ENCODE assay signal across 12 cellular contexts in the genomic region with DNA sequence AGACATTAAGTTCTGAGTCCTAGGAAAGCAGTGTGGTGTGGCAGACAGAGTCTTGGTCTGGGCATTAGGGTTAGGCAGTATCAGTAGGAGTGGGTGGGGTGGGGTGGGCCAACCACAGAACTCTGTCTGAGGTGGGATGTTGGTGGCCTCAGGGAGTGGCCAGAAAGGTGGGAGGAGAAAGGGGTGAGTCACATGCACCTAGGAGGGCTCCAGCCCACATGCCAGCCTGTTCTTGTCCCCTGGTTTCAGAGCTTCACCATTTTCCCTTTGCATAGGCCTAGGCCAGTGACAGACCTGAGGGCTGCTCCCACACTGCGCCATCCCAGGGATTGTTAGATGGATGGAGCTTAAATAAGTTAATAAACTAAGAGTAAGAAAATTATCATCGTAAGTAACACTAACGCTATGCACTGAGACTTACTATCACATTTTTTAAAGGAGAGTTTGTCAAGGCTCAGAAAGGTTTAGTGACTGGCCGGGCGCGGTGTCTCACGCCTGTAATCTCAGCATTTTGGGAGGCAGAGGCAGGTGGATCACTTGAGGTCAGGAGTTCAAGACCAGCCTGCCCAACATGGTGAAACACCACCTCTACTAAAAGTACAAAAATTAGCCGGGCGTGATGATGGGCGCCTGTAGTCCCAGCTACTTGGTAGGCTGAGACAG. TPM values are rescaled to one million over a fixed set of nuclear protein-coding genes. Genes with fewer than 3 reads are reported as not detected.
A peak's percentile ranks its signal among the peaks of the same experiment; 100 is the strongest.
DNase-seq lines count a peak whose midpoint lies in the region; ATAC-seq and TF ChIP-seq lines count a peak whose summit lies in the region.
"Had no signal": no experiment of that assay in that cellular context is flagged by ENCODE, and none has a peak within 500 bp of the region (broad histone marks: within the 10 kb centered on the region; RNA-seq: fewer than 3 reads in every experiment).

No MANE protein-coding gene starts in this region.

- CTCF ChIA-PET in activated B cell treated with CpG ODN at 0.5 μM for 24 hours (lab: Charles Lee): interaction anchor here (0.6 to 4.1 kb wide), 25 partner anchors 10 to 1074 kb away, joined by 3 to 46 read pairs (median 3); a partner anchor contains a TSS

- peak; percentile 4 to 12 for ATAC-seq in activated T-cell treated with anti-CD3 and anti-CD28 coated beads, Interleukin-2, amount 50 U/mL, for 72 hours (replicated peaks in 1 of 2)
- ATAC-seq in activated B cell treated with CpG ODN at 0.5 μM for 24 hours (ENCODE audit: low read depth): no peak
- no peak for ATAC-seq in stimulated activated naive CD8-positive, alpha-beta T cell treated with anti-CD3 and anti-CD28 coated beads, Interleukin-15, amount 100 ng/mL, for 72 hours

- H3K4me1 ChIP-seq in iPS-20b (ENCODE audit: insufficient read depth, low read length) (peaks cover 24% of the 10 kb centered on the region), ovary (ENCODE audit: insufficient read depth) (peaks cover 10% of the 10 kb centered on the region)

- no peak overlapping the region for H3K9ac ChIP-seq in iPS-20b (ENCODE audit: low read depth, low read length)

- H3K4me3 Mint-ChIP-seq in activated T-cell treated with anti-CD3 and anti-CD28 coated beads, Interleukin-2, amount 50 U/mL, for 72 hours: peak overlapping the region; percentile 79 to 83
- H3K4me3 Mint-ChIP-seq in activated B cell treated with CpG ODN at 0.5 μM for 24 hours: peak overlapping the region; percentile 38
- peak overlapping the region; percentile 81 to 83 for H3K4me3 Mint-ChIP-seq in stimulated activated naive CD8-positive, alpha-beta T cell treated with anti-CD3 and anti-CD28 coated beads, Interleukin-15, amount 100 ng/mL, for 72 hours

- intact Hi-C loops in activated B cell treated with CpG ODN at 0.5 μM for 24 hours (cut with micrococcal nuclease): loop anchor here (1.0 to 10.0 kb wide), 8 partner anchors 123 to 1002 kb away; a partner anchor contains a TSS
- intact Hi-C loops in ovary (cut with DNase I): loop anchor here in 2 of 4 donors (5.0 kb wide), 3 partner anchors 120 to 170 kb away; a partner anchor contains a TSS

- TF ChIP-seq POLR2A in ovary (IDR thresholded peaks at IDR 0.05): no peak

- no peak for TF ChIP-seq CTCF in activated B cell treated with CpG ODN at 0.5 μM for 24 hours (IDR thresholded peaks at IDR 0.05)
- no peak for TF ChIP-seq CTCF in ovary (IDR thresholded peaks at IDR 0.05)

- no peaks in the 10 kb centered on the region for H3K27me3 Mint-ChIP-seq in activated T-cell treated with anti-CD3 and anti-CD28 coated beads, Interleukin-2, amount 50 U/mL, for 72 hours (ENCODE audit: low read depth)
- H3K27me3 Mint-ChIP-seq in activated B cell treated with CpG ODN at 0.5 μM for 24 hours: no peaks in the 10 kb centered on the region
- H3K27me3 Mint-ChIP-seq in stimulated activated naive CD8-positive, alpha-beta T cell treated with anti-CD3 and anti-CD28 coated beads, Interleukin-15, amount 100 ng/mL, for 72 hours: peaks cover 29% of the 10 kb centered on the region

- no peak overlapping the region for H3K27ac ChIP-seq in iPS-20b (ENCODE audit: low read length)
- no peak overlapping the region for H3K27ac ChIP-seq in ovary
- H3K27ac ChIP-seq: cardiac muscle cell, neutrophil had no signal

- peaks cover 28% of the 10 kb centered on the region for H3K4me1 Mint-ChIP-seq in activated T-cell treated with anti-CD3 and anti-CD28 coated beads, Interleukin-2, amount 50 U/mL, for 72 hours (ENCODE audit: low read depth)
- peaks cover 22% of the 10 kb centered on the region for H3K4me1 Mint-ChIP-seq in activated B cell treated with CpG ODN at 0.5 μM for 24 hours
- peaks cover 41% of the 10 kb centered on the region for H3K4me1 Mint-ChIP-seq in stimulated activated naive CD8-positive, alpha-beta T cell treated with anti-CD3 and anti-CD28 coated beads, Interleukin-15, amount 100 ng/mL, for 72 hours

- DNase-seq in activated T-cell treated with anti-CD3 and anti-CD28 coated beads, Interleukin-2, amount 50 U/mL, for 72 hours: peak in 1 of 2 donors; percentile 26
- DNase-seq in activated T-cell treated with anti-CD3 and anti-CD28 coated beads for 4 hours (no peak), activated B cell treated with CpG ODN at 0.5 μM for 24 hours (no peak), ovary (no peak), NCI-H226 (no peak)
- DNase-seq in stimulated activated naive CD8-positive, alpha-beta T cell treated with anti-CD3 and anti-CD28 coated beads, Interleukin-15, amount 100 ng/mL, for 72 hours: no peak
- DNase-seq in stimulated activated CD4-positive, alpha-beta T cell treated with anti-CD3 and anti-CD28 coated beads, Interleukin-2, amount 100 ng/mL, for 24 hours: no peak
- DNase-seq: NCI-H2081 treated with DMSO at 0.1 percent for 48 hours had no signal

- peaks cover 9% of the 10 kb centered on the region for H3K27me3 ChIP-seq in iPS-20b (ENCODE audit: insufficient read depth, low read length)
- H3K27me3 ChIP-seq in ovary: no peaks in the 10 kb centered on the region

- 90 to 96% (median 95%) methylated on average over 10 of the region's 10 CpGs for WGBS in ovary, 3 donors

- no peak for TF ChIP-seq EP300 in ovary (IDR thresholded peaks at IDR 0.05)

- H3K36me3 ChIP-seq in iPS-20b (ENCODE audit: insufficient read depth, low read depth, low read length) (no peaks in the 10 kb centered on the region), ovary (no peaks in the 10 kb centered on the region)
- H3K36me3 ChIP-seq: cardiac muscle cell, neutrophil had no signal

- POLR2A ChIA-PET in activated B cell treated with CpG ODN at 0.5 μM for 24 hours (lab: Charles Lee): interaction anchor here (0.7 to 2.2 kb wide), 6 partner anchors 20 to 129 kb away, joined by 3 to 17 read pairs (median 10); a partner anchor contains a TSS

- no peaks in the 10 kb centered on the region for H3K9me3 Mint-ChIP-seq in activated T-cell treated with anti-CD3 and anti-CD28 coated beads, Interleukin-2, amount 50 U/mL, for 72 hours
- no peaks in the 10 kb centered on the region for H3K9me3 Mint-ChIP-seq in activated B cell treated with CpG ODN at 0.5 μM for 24 hours
- H3K9me3 Mint-ChIP-seq in stimulated activated naive CD8-positive, alpha-beta T cell treated with anti-CD3 and anti-CD28 coated beads, Interleukin-15, amount 100 ng/mL, for 72 hours: no peaks in the 10 kb centered on the region

- H3K4me3 ChIP-seq in iPS-20b (ENCODE audit: low read length) (peak overlapping the region; percentile 69; the same call in 1 of the 2 replicates), ovary (no peak overlapping the region)

- no peaks in the 10 kb centered on the region for H3K36me3 Mint-ChIP-seq in activated T-cell treated with anti-CD3 and anti-CD28 coated beads, Interleukin-2, amount 50 U/mL, for 72 hours (ENCODE audit: insufficient read depth in 2 of 2)
- H3K36me3 Mint-ChIP-seq in activated B cell treated with CpG ODN at 0.5 μM for 24 hours (ENCODE audit: low read depth): no peaks in the 10 kb centered on the region

- no peak overlapping the region for H3K27ac Mint-ChIP-seq in activated T-cell treated with anti-CD3 and anti-CD28 coated beads, Interleukin-2, amount 50 U/mL, for 72 hours
- no peak overlapping the region for H3K27ac Mint-ChIP-seq in activated B cell treated with CpG ODN at 0.5 μM for 24 hours
- peak overlapping the region in 1 of 2 donors; percentile 76 for H3K27ac Mint-ChIP-seq in stimulated activated naive CD8-positive, alpha-beta T cell treated with anti-CD3 and anti-CD28 coated beads, Interleukin-15, amount 100 ng/mL, for 72 hours

- H3K9me3 ChIP-seq in iPS-20b (ENCODE audit: insufficient read depth, low read depth, low read length) (no peaks in the 10 kb centered on the region), ovary (no peaks in the 10 kb centered on the region)
- H3K9me3 ChIP-seq: neutrophil had no signal

RNA-seq across cellular contexts. Expression of a gene that starts 33.8 kb away (rescaled TPM):
- not detected for total RNA-seq in activated T-cell treated with anti-CD3 and anti-CD28 coated beads, Interleukin-2, amount 50 U/mL, for 72 hours
- 7.2 and 8.1 TPM in 2 replicates for total RNA-seq in activated B cell treated with CpG ODN at 0.5 μM for 24 hours
- 1 to 10 TPM in 1 of 7 donors, under 1 TPM in 4, not detected in 2; 0.48 to 1.8 (median 0.65) TPM for total RNA-seq in ovary
- 10 to 100 TPM in 1 of 2 donors, under 1 TPM in 1; 0.61 to 10.3 TPM for polyA plus RNA-seq in ovary
- total RNA-seq: fibroblast of lung had no signal
- polyA plus RNA-seq: fibroblast of lung had no signal

Comparison
In these comparisons a context has a peak if more than half of its experiments do, and no peak if none do; other contexts are left out.
1. ATAC-seq: peak in activated T-cell treated with anti-CD3 and anti-CD28 coated beads, Interleukin-2, amount 50 U/mL, for 72 hours (2 of 2); none in activated B cell treated with CpG ODN at 0.5 μM for 24 hours (single experiment) and stimulated activated naive CD8-positive, alpha-beta T cell treated with anti-CD3 and anti-CD28 coated beads, Interleukin-15, amount 100 ng/mL, for 72 hours (single experiment).
2. Peak in every context shown above with its lines, with median percentiles within 50 percentile points of each other: H3K4me3 Mint-ChIP-seq.